1 cellular context compared by ENCODE assay signal in the genomic region with DNA sequence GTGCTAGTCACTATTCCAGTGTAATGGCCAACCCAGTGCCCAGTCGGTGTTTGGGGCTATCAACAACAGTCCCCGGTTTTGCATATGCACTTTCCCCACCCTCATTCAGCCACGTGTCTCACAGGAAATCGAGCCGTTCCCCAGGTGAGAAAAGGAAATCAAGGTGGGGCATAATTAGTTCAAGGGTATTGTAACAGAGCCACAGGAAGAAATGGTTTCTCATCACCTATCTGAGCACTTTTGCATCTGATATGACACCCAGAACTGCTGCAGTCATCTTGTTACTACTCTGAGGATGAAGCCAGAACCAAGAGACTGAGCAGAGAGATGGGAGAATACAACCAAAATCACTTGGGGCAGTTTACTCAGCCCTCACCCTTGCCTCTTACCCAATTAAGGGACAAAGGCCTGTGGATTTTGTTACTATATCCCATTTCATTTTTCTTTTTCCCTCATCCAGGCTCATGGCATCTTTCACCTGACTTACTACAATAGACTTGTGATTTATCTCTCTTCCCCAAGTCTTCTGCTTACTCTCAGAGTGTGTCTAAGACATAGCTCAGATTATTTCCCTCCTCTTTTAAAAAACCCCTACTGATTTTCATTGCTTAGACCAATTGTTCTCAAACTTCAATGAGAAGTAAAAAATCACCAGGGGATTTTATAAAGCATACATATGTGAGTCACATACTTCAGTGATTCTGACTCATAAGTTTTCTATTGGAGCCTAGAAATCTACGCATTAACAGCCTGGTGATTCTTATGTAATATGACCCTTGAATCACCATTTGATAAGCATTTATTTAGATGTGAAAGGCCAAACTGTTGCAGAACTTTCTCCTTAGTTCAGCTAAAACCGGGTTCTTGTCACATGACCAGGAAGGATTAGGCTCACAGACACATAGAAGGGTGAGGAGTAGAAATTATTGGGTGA.
TF ChIP-seq lines count a peak whose summit lies in the region.

No MANE protein-coding gene starts in this region.

TF ChIP-seq in H1, 55 proteins besides CTCF, POLR2A, EP300 and RAD21 (continued from another document):
- TF ChIP-seq SIN3A (conservative IDR thresholded peaks at IDR 0.05 in 1 of 2, IDR thresholded peaks at IDR 0.05 in 1 of 2; ENCODE audit: low read depth in 1 of 2, low read length in 2 of 2), result no peak
- TF ChIP-seq RFX5 (IDR thresholded peaks at IDR 0.05; ENCODE audit: borderline replicate concordance, low read depth, low read length), result no peak
- no peak for TF ChIP-seq RBBP5 (IDR thresholded peaks at IDR 0.05; ENCODE audit: borderline replicate concordance, low read depth, low read length)
- no peak for TF ChIP-seq JUN (IDR thresholded peaks at IDR 0.05; ENCODE audit: low read depth, low read length)
- no peak for TF ChIP-seq KDM5A (IDR thresholded peaks at IDR 0.05; ENCODE audit: low read length)
- no peak for TF ChIP-seq SIX5 (IDR thresholded peaks at IDR 0.05; ENCODE audit: low read depth, low read length)
- TF ChIP-seq BACH1 (IDR thresholded peaks at IDR 0.05; ENCODE audit: low read length), result no peak
- TF ChIP-seq GABPA (IDR thresholded peaks at IDR 0.05; ENCODE audit: borderline replicate concordance, insufficient read depth, low read length), result no peak
- no peak for TF ChIP-seq SP2 (IDR thresholded peaks at IDR 0.05; ENCODE audit: low read length)
